In genomic region chr1:156083800-156084790, GRCh38 we compare ENCODE assay signal across 12 cellular contexts. TPM values are rescaled to one million over a fixed set of nuclear protein-coding genes. Genes with fewer than 3 reads are reported as not detected.
DNase-seq lines count a peak whose midpoint lies in the region; TF ChIP-seq lines count a peak whose summit lies in the region.
"Had no signal": no experiment of that assay in that cellular context is flagged by ENCODE, and none has a peak within 500 bp of the region (broad histone marks: within the 10 kb centered on the region; RNA-seq: fewer than 3 reads in every experiment).

No MANE protein-coding gene starts in this region.

- peak overlapping the region; percentile 89 for H3K4me2 ChIP-seq in osteoblast (ENCODE audit: insufficient read depth, low read length)

- no peaks in the 10 kb centered on the region for H3K36me3 Mint-ChIP-seq in T-helper 2 cell treated with Interferon-gamma antibody and Interleukin-4, amounts not matched to agents 5 μg/mL and 100 μg/mL, for 36 hours (ENCODE audit: low read depth)

- no peak overlapping the region for H2AFZ ChIP-seq in osteoblast (ENCODE audit: low read length)

- H3K4me3 ChIP-seq in NT2/D1 (ENCODE audit: insufficient read length, low read depth) (peak overlapping the region; percentile 91), ectodermal cell (ENCODE audit: insufficient read depth, low read depth, low read length) (peak overlapping the region; percentile 65), osteoblast (ENCODE audit: insufficient read depth, low read length) (peak overlapping the region; percentile 88)

- H3K4me1 ChIP-seq in NT2/D1 (ENCODE audit: insufficient read depth, insufficient read length) (peaks cover 9% of the 10 kb centered on the region), ectodermal cell (ENCODE audit: control insufficient read depth, insufficient read depth, low read length) (peaks cover 22% of the 10 kb centered on the region), osteoblast (ENCODE audit: insufficient read depth, low read length) (peaks cover 14% of the 10 kb centered on the region)

- no peaks in the 10 kb centered on the region for H3K27me3 ChIP-seq in NT2/D1 (ENCODE audit: insufficient read depth, insufficient read length)
- no peaks in the 10 kb centered on the region for H3K27me3 ChIP-seq in ectodermal cell (ENCODE audit: control insufficient read depth, insufficient read depth, low read length, poor library complexity, severe bottlenecking)
- H3K27me3 ChIP-seq in osteoblast (ENCODE audit: insufficient read depth, low read length), result peaks cover 4% of the 10 kb centered on the region

- 9 to 11% methylated on average over 4 of the region's 7 CpGs for WGBS in ectodermal cell, 2 experiments

- H4K20me1 ChIP-seq in osteoblast (ENCODE audit: insufficient read depth, low read length), result no peaks in the 10 kb centered on the region

- H3K9ac ChIP-seq in NT2/D1 (ENCODE audit: insufficient read length, low read depth), result peak overlapping the region; percentile 90

- no peaks in the 10 kb centered on the region for H3K9me3 Mint-ChIP-seq in T-helper 2 cell treated with Interferon-gamma antibody and Interleukin-4, amounts not matched to agents 5 μg/mL and 100 μg/mL, for 36 hours

- TF ChIP-seq CTCF in osteoblast (IDR thresholded peaks at IDR 0.05; ENCODE audit: extremely low read depth, low read depth, low read length) (no peak), GM10266 (IDR thresholded peaks at IDR 0.05; ENCODE audit: control insufficient read depth, insufficient read depth, low read depth, missing control alignments) (no peak)

- H3K79me2 ChIP-seq in osteoblast (ENCODE audit: insufficient read depth, low read length), result no peaks in the 10 kb centered on the region

- no peaks in the 10 kb centered on the region for H3K9me3 ChIP-seq in NT2/D1 (ENCODE audit: insufficient read depth, low read length)
- H3K9me3 ChIP-seq in ectodermal cell (ENCODE audit: control insufficient read depth, low read length), result no peaks in the 10 kb centered on the region
- H3K9me3 ChIP-seq in osteoblast (ENCODE audit: low read depth, low read length), result no peaks in the 10 kb centered on the region

- intact Hi-C loops in posterior cingulate gyrus (cut with DNase I), result loop anchor here (2.0 kb wide), 1 partner anchor 29 kb away; the partner anchor contains the start of gene LAMTOR2

- H3K4me1 Mint-ChIP-seq in T-helper 2 cell treated with Interferon-gamma antibody and Interleukin-4, amounts not matched to agents 5 μg/mL and 100 μg/mL, for 36 hours (ENCODE audit: low read depth), result peaks cover 2% of the 10 kb centered on the region

- no peak for DNase-seq in T-helper 2 cell treated with Interferon-gamma antibody and Interleukin-4, amounts not matched to agents 5 μg/mL and 100 μg/mL, for 36 hours (ENCODE audit: low spot score)
- DNase-seq in T-helper 2 cell (no peak), NT2/D1 (ENCODE audit: low read depth, low spot score) (no peak), osteoblast (ENCODE audit: insufficient read length, low spot score, missing footprints) (peak; percentile 83), posterior cingulate gyrus (no peak), NOMO-1 treated with dmso at 0.1 percent for 144 hours (lab: John Stamatoyannopoulos, UW; ENCODE audit: unreplicated experiment) (no peak), GM10266 (ENCODE audit: extremely low spot score) (no peak)
- DNase-seq: ACHN, NCI-H226, occipital lobe had no signal

- H3K36me3 ChIP-seq in NT2/D1 (ENCODE audit: insufficient read depth, insufficient read length, low read length), result peaks cover 32% of the 10 kb centered on the region
- no peaks in the 10 kb centered on the region for H3K36me3 ChIP-seq in ectodermal cell (ENCODE audit: control insufficient read depth, insufficient read depth, low read length)
- H3K36me3 ChIP-seq in osteoblast (ENCODE audit: insufficient read depth, low read length), result no peaks in the 10 kb centered on the region

- peaks cover 59% of the 10 kb centered on the region for H3K27me3 Mint-ChIP-seq in T-helper 2 cell treated with Interferon-gamma antibody and Interleukin-4, amounts not matched to agents 5 μg/mL and 100 μg/mL, for 36 hours (ENCODE audit: low read depth)

- H3K4me3 Mint-ChIP-seq in T-helper 2 cell treated with Interferon-gamma antibody and Interleukin-4, amounts not matched to agents 5 μg/mL and 100 μg/mL, for 36 hours, result peak overlapping the region; percentile 78

- no peak overlapping the region for H3K27ac ChIP-seq in ectodermal cell (ENCODE audit: insufficient read depth, low read depth, low read length, poor library complexity, severe bottlenecking)
- no peak overlapping the region for H3K27ac ChIP-seq in osteoblast (ENCODE audit: low read depth, low read length)

- no peak overlapping the region for H3K27ac Mint-ChIP-seq in T-helper 2 cell treated with Interferon-gamma antibody and Interleukin-4, amounts not matched to agents 5 μg/mL and 100 μg/mL, for 36 hours

RNA-seq across cellular contexts. Expression of gene MEX3A, which starts 1.8 kb away (rescaled TPM):
- polyA plus RNA-seq in ectodermal cell (2013, experiment 1 of 4), result 85.4 TPM
- polyA plus RNA-seq in ectodermal cell (2013, experiment 2 of 4), result 98.5 TPM
- polyA plus RNA-seq in ectodermal cell (2013, experiment 3 of 4), result 84.4 TPM
- polyA plus RNA-seq in ectodermal cell (2013, experiment 4 of 4), result 88.8 TPM
- 0.88 and 1.1 TPM in 2 replicates for total RNA-seq in osteoblast

RNA-seq across cellular contexts. Expression of gene RAB25, which starts 23.1 kb away (rescaled TPM):
- polyA plus RNA-seq in ectodermal cell (2013, experiment 1 of 4), result 7.1 TPM
- 7.4 TPM for polyA plus RNA-seq in ectodermal cell (2013, experiment 2 of 4)
- 7.5 TPM for polyA plus RNA-seq in ectodermal cell (2013, experiment 3 of 4)
- polyA plus RNA-seq in ectodermal cell (2013, experiment 4 of 4), result 6.5 TPM
- not detected in 2 replicates for total RNA-seq in osteoblast
- total RNA-seq: glomerular endothelial cell, occipital lobe had no signal

RNA-seq across cellular contexts. Expression of gene LAMTOR2, which starts 29.5 kb away (rescaled TPM):
- polyA plus RNA-seq in ectodermal cell (2013, experiment 1 of 4), result 89.9 TPM
- 84.4 TPM for polyA plus RNA-seq in ectodermal cell (2013, experiment 2 of 4)
- polyA plus RNA-seq in ectodermal cell (2013, experiment 3 of 4), result 96.6 TPM
- 105 TPM for polyA plus RNA-seq in ectodermal cell (2013, experiment 4 of 4)
- total RNA-seq in osteoblast, result 36.6 and 40.1 TPM in 2 replicates

RNA-seq across cellular contexts. Expression of gene LMNA, which starts 30.4 kb away (rescaled TPM):
- polyA plus RNA-seq in ectodermal cell (2013, experiment 1 of 4), result 35.3 TPM
- 35.9 TPM for polyA plus RNA-seq in ectodermal cell (2013, experiment 2 of 4)
- polyA plus RNA-seq in ectodermal cell (2013, experiment 3 of 4), result 25.6 TPM
- polyA plus RNA-seq in ectodermal cell (2013, experiment 4 of 4), result 30.8 TPM
- total RNA-seq in osteoblast, result 774 and 854 TPM in 2 replicates

RNA-seq across cellular contexts. Expression of gene UBQLN4, which starts 30.5 kb away (rescaled TPM):
- polyA plus RNA-seq in ectodermal cell (2013, experiment 1 of 4), result 95.8 TPM
- polyA plus RNA-seq in ectodermal cell (2013, experiment 2 of 4), result 88.1 TPM
- 66.5 TPM for polyA plus RNA-seq in ectodermal cell (2013, experiment 3 of 4)
- polyA plus RNA-seq in ectodermal cell (2013, experiment 4 of 4), result 76.3 TPM
- total RNA-seq in osteoblast, result 10.6 and 13.0 TPM in 2 replicates
